ENCODE assay signal across 1 cellular context in genomic region chr1:231159963-231160761, GRCh38.
TF ChIP-seq lines count a peak whose summit lies in the region.

No MANE protein-coding gene starts in this region.

TF ChIP-seq in K562, 482 proteins besides CTCF, POLR2A, EP300 and RAD21 (continued from another document and continues in another):
- TF ChIP-seq CLOCK (CRISPR knock-in tag; IDR thresholded peaks at IDR 0.05; ENCODE audit: borderline replicate concordance) = peak; percentile 55; the same call in 1 of the 2 replicates
- peak; percentile 99 for TF ChIP-seq NBN (IDR thresholded peaks at IDR 0.05; ENCODE audit: low read depth)
- no peak for TF ChIP-seq RBM34 (IDR thresholded peaks at IDR 0.05; ENCODE audit: borderline replicate concordance, insufficient read depth, low read length)
- no peak for TF ChIP-seq PTBP1 (IDR thresholded peaks at IDR 0.05; ENCODE audit: low read depth, low read length)
- 0 out of 2 replicates have a peak, but pooled peaks have one; percentile 25 for TF ChIP-seq ZNF134 (CRISPR knock-in tag; conservative IDR thresholded peaks at IDR 0.05)
- TF ChIP-seq CTBP1 (IDR thresholded peaks at IDR 0.05; ENCODE audit: borderline replicate concordance) = peak; percentile 99
- TF ChIP-seq NR2F6 (CRISPR knock-in tag; IDR thresholded peaks at IDR 0.05) = no peak
- TF ChIP-seq E2F4 (CRISPR knock-in tag; IDR thresholded peaks at IDR 0.05; ENCODE audit: low read depth) = no peak
- peak; percentile 96 to 98 for TF ChIP-seq TRIM24 (IDR thresholded peaks at IDR 0.05)
- TF ChIP-seq POLR2AphosphoS5 (IDR thresholded peaks at IDR 0.05; ENCODE audit: control insufficient read depth, insufficient read depth, low read depth, low read length) = peak; percentile 98
- TF ChIP-seq THRAP3 (IDR thresholded peaks at IDR 0.05; ENCODE audit: borderline replicate concordance) = no peak
- TF ChIP-seq ZNF512 (tag; IDR thresholded peaks at IDR 0.05) = no peak
- TF ChIP-seq PPARD (CRISPR knock-in tag; IDR thresholded peaks at IDR 0.05) = no peak
- no peak for TF ChIP-seq RHOXF2B (CRISPR knock-in tag; conservative IDR thresholded peaks at IDR 0.05)
- TF ChIP-seq PRPF4 (IDR thresholded peaks at IDR 0.05; ENCODE audit: insufficient read depth, low read depth, low read length, poor library complexity, severe bottlenecking) = no peak
- no peak for TF ChIP-seq POLR3A (IDR thresholded peaks at IDR 0.05; ENCODE audit: borderline replicate concordance, extremely low read depth, insufficient read depth, insufficient read length)
- no peak for TF ChIP-seq ELF2 (CRISPR knock-in tag; IDR thresholded peaks at IDR 0.05)
- TF ChIP-seq PML (IDR thresholded peaks at IDR 0.05; ENCODE audit: low read length) = peak; percentile 99
- no peak for TF ChIP-seq TFAM (CRISPR knock-in tag; conservative IDR thresholded peaks at IDR 0.05)
- no peak for TF ChIP-seq HNRNPLL (IDR thresholded peaks at IDR 0.05; ENCODE audit: low read depth, low read length, poor library complexity, severe bottlenecking)
- TF ChIP-seq MAZ (CRISPR knock-in tag; conservative IDR thresholded peaks at IDR 0.05 in 1 of 2, IDR thresholded peaks at IDR 0.05 in 1 of 2) = peak in 1 of 2 experiments; percentile 62; a peak in 3 of 4 replicates
- TF ChIP-seq CXXC5 (CRISPR knock-in tag; IDR thresholded peaks at IDR 0.05) = peak; percentile 86
- peak; percentile 92 for TF ChIP-seq LCOR (CRISPR knock-in tag; IDR thresholded peaks at IDR 0.05)
- TF ChIP-seq POU5F1 (IDR thresholded peaks at IDR 0.05; ENCODE audit: borderline replicate concordance, low read depth, low read length, partially characterized antibody) = no peak
- peak; percentile 100 for TF ChIP-seq SMARCE1 (IDR thresholded peaks at IDR 0.05)
- no peak for TF ChIP-seq POLR2H (tag; IDR thresholded peaks at IDR 0.05; ENCODE audit: low read depth)
- 0 out of 2 replicates have a peak, but pooled peaks have one; percentile 33 for TF ChIP-seq ZNF324 (CRISPR knock-in tag; IDR thresholded peaks at IDR 0.05)
- no peak for TF ChIP-seq BRF2 (IDR thresholded peaks at IDR 0.05; ENCODE audit: borderline replicate concordance, insufficient read depth, insufficient read length)
- TF ChIP-seq TFAP4 (CRISPR knock-in tag; IDR thresholded peaks at IDR 0.05; ENCODE audit: borderline replicate concordance) = peak; percentile 60; the same call in 1 of the 2 replicates
- no peak for TF ChIP-seq ZNF77 (CRISPR knock-in tag; IDR thresholded peaks at IDR 0.05)
- TF ChIP-seq ZNF79 (CRISPR knock-in tag; IDR thresholded peaks at IDR 0.05; ENCODE audit: low read depth) = peak; percentile 43; the same call in 1 of the 2 replicates
- TF ChIP-seq EZH2 (IDR thresholded peaks at IDR 0.05; ENCODE audit: borderline replicate concordance, low read depth, low read length) = no peak; the same call in 1 of the 2 replicates
- TF ChIP-seq SMARCA5 (IDR thresholded peaks at IDR 0.05) = no peak
- no peak for TF ChIP-seq TSHZ1 (CRISPR knock-in tag; IDR thresholded peaks at IDR 0.05)
- TF ChIP-seq PRDM10 (IDR thresholded peaks at IDR 0.05; ENCODE audit: partially characterized antibody) = peak; percentile 90
- peak; percentile 96 for TF ChIP-seq STAT5A (IDR thresholded peaks at IDR 0.05; ENCODE audit: borderline replicate concordance, low read length)
- TF ChIP-seq FOS (IDR thresholded peaks at IDR 0.05; ENCODE audit: extremely low read depth, insufficient read length) = no peak
- TF ChIP-seq PURB (CRISPR knock-in tag; IDR thresholded peaks at IDR 0.05; ENCODE audit: low read depth) = no peak
- TF ChIP-seq THRA (IDR thresholded peaks at IDR 0.05) = no peak
- TF ChIP-seq PBX2 (CRISPR knock-in tag; IDR thresholded peaks at IDR 0.05; ENCODE audit: low read depth) = no peak
- peak; percentile 60 for TF ChIP-seq PBX2 (tag; conservative IDR thresholded peaks at IDR 0.05; ENCODE audit: low read depth)
- peak; percentile 98 for TF ChIP-seq PHB2 (IDR thresholded peaks at IDR 0.05; ENCODE audit: low read depth)
- TF ChIP-seq SIX5 (IDR thresholded peaks at IDR 0.05; ENCODE audit: borderline replicate concordance in 1 of 2, insufficient read depth in 1 of 2, low read depth in 1 of 2, low read length in 2 of 2) = no peak
- TF ChIP-seq NFIX (CRISPR knock-in tag; IDR thresholded peaks at IDR 0.05; ENCODE audit: low read depth) = no peak
- TF ChIP-seq FOXP1 (CRISPR knock-in tag; IDR thresholded peaks at IDR 0.05) = peak; percentile 84
